17 cellular contexts compared by ENCODE assay signal in the genomic region with DNA sequence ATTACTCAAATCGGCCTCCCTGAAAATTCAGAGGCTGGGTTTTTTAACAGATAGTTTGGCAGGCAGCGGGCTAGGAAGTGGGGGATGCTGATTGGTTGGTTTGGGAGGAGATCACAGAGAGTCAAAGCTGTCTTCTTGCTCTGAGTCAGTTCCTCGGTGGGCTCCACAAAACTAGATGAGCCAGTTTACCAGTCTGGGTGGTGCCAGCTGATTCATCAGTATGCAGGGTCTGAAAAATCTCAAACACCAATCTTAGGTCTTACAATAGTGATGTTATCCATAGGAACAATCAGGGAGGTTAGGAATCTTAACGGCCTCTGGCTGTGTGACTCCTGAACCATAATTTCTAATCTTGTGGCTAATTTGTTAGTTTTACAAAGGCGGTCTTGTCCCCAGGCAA.
"Had no signal": no experiment of that assay in that cellular context is flagged by ENCODE, and none has a peak within 500 bp of the region (broad histone marks: within the 10 kb centered on the region; RNA-seq: fewer than 3 reads in every experiment).

No MANE protein-coding gene starts in this region.

- H3K27me3 ChIP-seq: body of pancreas, foreskin keratinocyte, pancreas, right atrium auricular region, stomach, suprapubic skin, tibial nerve had no signal

- H3K36me3 ChIP-seq: lower lobe of right lung, pancreas, right atrium auricular region, stomach, suprapubic skin, tibial nerve had no signal

- DNase-seq: activated CD4-positive, alpha-beta T cell treated with anti-CD3 and anti-CD28 coated beads for 1 hour; activated CD4-positive, alpha-beta T cell treated with anti-CD3 and anti-CD28 coated beads, Interleukin-2, amount 50 U/mL, for 1 hour; activated gamma-delta T cell treated with Interleukin-2 at 50 U/mL for 16 hours; activated T-cell treated with anti-CD3 and anti-CD28 coated beads, Interleukin-2, amount 50 U/mL, for 1 hour; body of pancreas; erythroblast; lower lobe of right lung; naive thymus-derived CD8-positive, alpha-beta T cell; pancreas; psoas muscle; stimulated activated CD4-positive, alpha-beta T cell treated with anti-CD3 and anti-CD28 coated beads, Interleukin-1b, Interleukin-23, amount 100 ng/mL, for 48 hours; stomach; T-helper 2 cell had no signal

- H3K9me3 ChIP-seq: body of pancreas, lower lobe of right lung, pancreas had no signal

- H3K4me3 ChIP-seq: body of pancreas, lower lobe of right lung, pancreas, psoas muscle, right atrium auricular region, stomach, suprapubic skin, tibial nerve had no signal

- H3K4me1 ChIP-seq: body of pancreas, foreskin keratinocyte, lower lobe of right lung, pancreas, psoas muscle, right atrium auricular region, stomach, suprapubic skin, tibial nerve had no signal

- H3K27ac ChIP-seq: body of pancreas, foreskin keratinocyte, lower lobe of right lung, pancreas, psoas muscle, right atrium auricular region, stomach, suprapubic skin, tibial nerve had no signal
